8 cellular contexts compared by ENCODE assay signal in the genomic region with DNA sequence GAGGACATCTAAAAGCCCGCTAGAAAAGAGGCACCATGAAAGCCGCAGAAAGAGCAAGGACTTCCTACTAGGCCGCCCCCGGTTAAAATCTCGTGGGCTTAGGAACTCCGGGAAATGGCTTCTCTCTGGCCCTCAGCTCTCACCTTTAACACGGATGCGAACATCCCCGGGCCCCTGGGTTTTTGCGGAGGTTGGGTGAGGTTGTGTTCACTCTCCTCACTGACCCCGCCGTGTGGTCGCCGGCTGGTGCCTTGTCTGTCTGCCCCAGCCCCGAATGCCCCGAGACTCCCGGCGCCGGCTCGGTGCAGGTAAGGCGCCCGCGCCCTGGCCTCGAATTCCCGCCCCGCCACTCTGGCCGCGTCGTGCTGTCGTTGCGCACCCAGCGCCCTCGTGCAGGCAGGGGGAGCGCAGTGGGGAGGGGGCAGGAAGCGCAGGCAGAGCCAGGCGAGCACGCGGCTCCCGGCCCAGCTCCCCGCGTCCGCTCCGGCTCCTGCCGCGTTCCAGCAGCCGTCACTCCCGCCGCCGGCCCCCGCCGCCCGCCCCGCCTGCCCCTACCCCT. TPM values are rescaled to one million over a fixed set of nuclear protein-coding genes. Genes with fewer than 3 reads are reported as not detected.
A peak's percentile ranks its signal among the peaks of the same experiment; 100 is the strongest.
DNase-seq lines count a peak whose midpoint lies in the region; ATAC-seq lines count a peak whose summit lies in the region.

Gene SHISAL2A, plus strand, starts transcription at position 437 of the 559 bp plus-strand sequence. CDS start 326 bp downstream, outside the sequence.

- peak within 1 kb of the TSS; percentile 85 for H3K27ac Mint-ChIP-seq in activated CD4-positive, alpha-beta T cell treated with anti-CD3 and anti-CD28 coated beads for 36 hours
- no peak within 1 kb of the TSS for H3K27ac Mint-ChIP-seq in dendritic cell treated with granulocyte-macrophage colony-stimulating factor and Interleukin-4, amounts not matched to agents 40 ng/mL and 50 ng/mL, for 4 days
- H3K27ac Mint-ChIP-seq in stimulated activated naive B cell treated with anti-CD40 and anti-IgM and Interleukin-4, amounts not matched to agents 10 μg/mL and 1 μg/mL and 100 μg/mL, for 72 hours = peak within 1 kb of the TSS; percentile 97

- intact Hi-C loops in activated CD4-positive, alpha-beta T cell treated with anti-CD3 and anti-CD28 coated beads for 36 hours (cut with DNase I, micrococcal nuclease) = loop anchor here in 1 of 2 experiments (1.0 to 10.0 kb wide), 4 partner anchors 31 to 292 kb away; partner anchors contain the start of genes ECHDC2, GPX7, ORC1 and PRPF38A
- intact Hi-C loops in dendritic cell treated with granulocyte-macrophage colony-stimulating factor and Interleukin-4, amounts not matched to agents 40 ng/mL and 50 ng/mL, for 4 days (cut with micrococcal nuclease) = no loop called here

- H3K4me3 ChIP-seq in mesodermal cell (ENCODE audit: extremely low read depth, insufficient read depth, low read length, poor library complexity, severe bottlenecking) = peak within 1 kb of the TSS; percentile 24

- POLR2A ChIA-PET in activated CD4-positive, alpha-beta T cell treated with anti-CD3 and anti-CD28 coated beads for 36 hours (lab: Charles Lee) = interaction anchor here (0.6 to 1.0 kb wide), 3 partner anchors 79 to 1430 kb away, joined by 3 to 4 read pairs (median 4); partner anchors contain the start of gene TUT4

- no peaks in the 10 kb centered on the region for H3K9me3 ChIP-seq in mesodermal cell (ENCODE audit: control insufficient read depth, low read length)

- peak within 1 kb of the TSS; percentile 74 for H3K4me3 Mint-ChIP-seq in activated CD4-positive, alpha-beta T cell treated with anti-CD3 and anti-CD28 coated beads for 36 hours
- peak within 1 kb of the TSS; percentile 78 for H3K4me3 Mint-ChIP-seq in dendritic cell treated with granulocyte-macrophage colony-stimulating factor and Interleukin-4, amounts not matched to agents 40 ng/mL and 50 ng/mL, for 4 days
- H3K4me3 Mint-ChIP-seq in stimulated activated naive B cell treated with anti-CD40 and anti-IgM and Interleukin-4, amounts not matched to agents 10 μg/mL and 1 μg/mL and 100 μg/mL, for 72 hours = peak within 1 kb of the TSS; percentile 89 to 94

- H3K36me3 ChIP-seq in mesodermal cell (ENCODE audit: control insufficient read depth, insufficient read depth, low read length) = no peaks in the 10 kb centered on the region

- no peak within 1 kb of the TSS for H3K27ac ChIP-seq in mesodermal cell (ENCODE audit: low read depth, low read length, severe bottlenecking)

- no peaks in the 10 kb centered on the region for H3K9me3 Mint-ChIP-seq in activated CD4-positive, alpha-beta T cell treated with anti-CD3 and anti-CD28 coated beads for 36 hours (ENCODE audit: low read depth)
- no peaks in the 10 kb centered on the region for H3K9me3 Mint-ChIP-seq in dendritic cell treated with granulocyte-macrophage colony-stimulating factor and Interleukin-4, amounts not matched to agents 40 ng/mL and 50 ng/mL, for 4 days
- no peaks in the 10 kb centered on the region for H3K9me3 Mint-ChIP-seq in stimulated activated naive B cell treated with anti-CD40 and anti-IgM and Interleukin-4, amounts not matched to agents 10 μg/mL and 1 μg/mL and 100 μg/mL, for 72 hours

- peaks cover 17% of the 10 kb centered on the region for H3K4me1 ChIP-seq in mesodermal cell (ENCODE audit: control insufficient read depth, insufficient read depth, low read length, poor library complexity, severe bottlenecking)

- ATAC-seq in activated CD4-positive, alpha-beta T cell treated with anti-CD3 and anti-CD28 coated beads for 36 hours = peak; percentile 28
- ATAC-seq in stimulated activated naive B cell treated with anti-CD40 and anti-IgM and Interleukin-4, amounts not matched to agents 10 μg/mL and 1 μg/mL and 100 μg/mL, for 72 hours (replicated peaks) = peak; percentile 8 to 13
- ATAC-seq in HG02938 (IDR thresholded peaks at IDR 0.05; ENCODE audit: unreplicated experiment) = no peak
- no peak for ATAC-seq in GM19397 (IDR thresholded peaks at IDR 0.05; ENCODE audit: unreplicated experiment)

- CTCF ChIA-PET in activated CD4-positive, alpha-beta T cell treated with anti-CD3 and anti-CD28 coated beads for 36 hours (lab: Charles Lee) = interaction anchor here (0.6 to 1.2 kb wide), 4 partner anchors 9 to 37 kb away, joined by 3 to 4 read pairs (median 3); no protein-coding TSS in a partner anchor

- H3K36me3 Mint-ChIP-seq in activated CD4-positive, alpha-beta T cell treated with anti-CD3 and anti-CD28 coated beads for 36 hours (ENCODE audit: low read depth) = no peaks in the 10 kb centered on the region
- no peaks in the 10 kb centered on the region for H3K36me3 Mint-ChIP-seq in dendritic cell treated with granulocyte-macrophage colony-stimulating factor and Interleukin-4, amounts not matched to agents 40 ng/mL and 50 ng/mL, for 4 days (ENCODE audit: low read depth)
- H3K36me3 Mint-ChIP-seq in stimulated activated naive B cell treated with anti-CD40 and anti-IgM and Interleukin-4, amounts not matched to agents 10 μg/mL and 1 μg/mL and 100 μg/mL, for 72 hours = peaks cover 4 to 15% of the 10 kb centered on the region in 2 donors

- peaks cover 48% of the 10 kb centered on the region for H3K4me1 Mint-ChIP-seq in activated CD4-positive, alpha-beta T cell treated with anti-CD3 and anti-CD28 coated beads for 36 hours
- H3K4me1 Mint-ChIP-seq in dendritic cell treated with granulocyte-macrophage colony-stimulating factor and Interleukin-4, amounts not matched to agents 40 ng/mL and 50 ng/mL, for 4 days (ENCODE audit: low read depth) = peaks cover 37% of the 10 kb centered on the region
- peaks cover 52 to 74% of the 10 kb centered on the region in 2 donors for H3K4me1 Mint-ChIP-seq in stimulated activated naive B cell treated with anti-CD40 and anti-IgM and Interleukin-4, amounts not matched to agents 10 μg/mL and 1 μg/mL and 100 μg/mL, for 72 hours

- 15 to 16% methylated on average over 18 to 26 of the region's 53 CpGs for WGBS in mesodermal cell (ENCODE audit: insufficient coverage in 2 of 2), 2 experiments

- H3K27me3 Mint-ChIP-seq in activated CD4-positive, alpha-beta T cell treated with anti-CD3 and anti-CD28 coated beads for 36 hours = no peaks in the 10 kb centered on the region
- H3K27me3 Mint-ChIP-seq in dendritic cell treated with granulocyte-macrophage colony-stimulating factor and Interleukin-4, amounts not matched to agents 40 ng/mL and 50 ng/mL, for 4 days = peaks cover 33% of the 10 kb centered on the region
- no peaks in the 10 kb centered on the region for H3K27me3 Mint-ChIP-seq in stimulated activated naive B cell treated with anti-CD40 and anti-IgM and Interleukin-4, amounts not matched to agents 10 μg/mL and 1 μg/mL and 100 μg/mL, for 72 hours

- DNase-seq in NCI-H748 (lab: John Stamatoyannopoulos, UW; ENCODE audit: unreplicated experiment) = peak; percentile 79
- DNase-seq in NCI-H748 treated with DMSO at 0.1 percent for 48 hours (lab: John Stamatoyannopoulos, UW) = no peak
- DNase-seq in activated CD4-positive, alpha-beta T cell treated with anti-CD3 and anti-CD28 coated beads for 36 hours = peak; percentile 77
- peak; percentile 47 for DNase-seq in stimulated activated naive B cell treated with anti-CD40 and anti-IgM and Interleukin-4, amounts not matched to agents 10 μg/mL and 1 μg/mL and 100 μg/mL, for 72 hours

RNA-seq across cellular contexts. Expression of gene SHISAL2A, which starts in this region (rescaled TPM):
- 1 to 10 TPM; 8.1 to 9.8 TPM for total RNA-seq in activated CD4-positive, alpha-beta T cell treated with anti-CD3 and anti-CD28 coated beads for 36 hours
- polyA plus RNA-seq in mesodermal cell (2013, experiment 1 of 2) = 0.74 TPM
- 0.25 TPM for polyA plus RNA-seq in mesodermal cell (2013, experiment 2 of 2)

Comparison
In these comparisons a context has a peak if more than half of its experiments do, and no peak if none do; other contexts are left out.
1. ATAC-seq: peak in activated CD4-positive, alpha-beta T cell treated with anti-CD3 and anti-CD28 coated beads for 36 hours (single experiment) and stimulated activated naive B cell treated with anti-CD40 and anti-IgM and Interleukin-4, amounts not matched to agents 10 μg/mL and 1 μg/mL and 100 μg/mL, for 72 hours (2 of 2); none in HG02938 (single experiment) and GM19397 (single experiment).
2. Peak in every context shown above with its lines, with median percentiles within 50 percentile points of each other: H3K4me3 Mint-ChIP-seq.